1 cellular context compared by ENCODE assay signal in genomic region chr13:113084943-113085540, GRCh38.
TF ChIP-seq lines count a peak whose summit lies in the region.

No MANE protein-coding gene starts in this region.

TF ChIP-seq in HepG2, 621 proteins besides CTCF, POLR2A, EP300 and RAD21:
- no peak for TF ChIP-seq ZNF407 (CRISPR knock-in tag; IDR thresholded peaks at IDR 0.05; ENCODE audit: not compliant biosample characterization)
- peak; percentile 75 for TF ChIP-seq ZKSCAN1 (IDR thresholded peaks at IDR 0.05; ENCODE audit: low read length)
TF ChIP-seq in HepG2: peak in this region for 1.
